ENCODE assay signal across 21 cellular contexts in genomic region chr7:167087-167855, GRCh38. TPM values are rescaled to one million over a fixed set of nuclear protein-coding genes. Genes with fewer than 3 reads are reported as not detected.
DNase-seq lines count a peak whose midpoint lies in the region; ATAC-seq and TF ChIP-seq lines count a peak whose summit lies in the region.
"Had no signal": no experiment of that assay in that cellular context is flagged by ENCODE, and none has a peak within 500 bp of the region (broad histone marks: within the 10 kb centered on the region; RNA-seq: fewer than 3 reads in every experiment).

No MANE protein-coding gene starts in this region.

- TF ChIP-seq POLR2A in esophagus squamous epithelium (IDR thresholded peaks at IDR 0.05): no peak

- 51 to 68% methylated on average over 6 to 16 of the region's 25 CpGs for WGBS in esophagus squamous epithelium, 2 donors

- H3K9me3 ChIP-seq in BLaER1: no peaks in the 10 kb centered on the region
- no peaks in the 10 kb centered on the region for H3K9me3 ChIP-seq in naive thymus-derived CD4-positive, alpha-beta T cell (ENCODE audit: control insufficient read depth in 2 of 3, low read length in 3 of 3)
- H3K9me3 ChIP-seq in esophagus squamous epithelium: no peaks in the 10 kb centered on the region
- no peaks in the 10 kb centered on the region for H3K9me3 ChIP-seq in CD4-positive, alpha-beta memory T cell (ENCODE audit: control insufficient read depth in 1 of 2, low read length in 2 of 2)
- H3K9me3 ChIP-seq: body of pancreas, MG63 had no signal

- H3K4me1 ChIP-seq in BLaER1: peaks cover 62% of the 10 kb centered on the region
- no peaks in the 10 kb centered on the region for H3K4me1 ChIP-seq in naive thymus-derived CD4-positive, alpha-beta T cell (ENCODE audit: control insufficient read depth in 2 of 2, insufficient read depth in 2 of 2, low read length in 2 of 2)
- H3K4me1 ChIP-seq in esophagus squamous epithelium: peaks cover 0 to 4% (median 0%) of the 10 kb centered on the region in 3 donors
- no peaks in the 10 kb centered on the region for H3K4me1 ChIP-seq in CD4-positive, alpha-beta memory T cell (ENCODE audit: insufficient read depth, low read length)

- H3K4me3 ChIP-seq in BLaER1: no peak overlapping the region
- no peak overlapping the region for H3K4me3 ChIP-seq in naive thymus-derived CD4-positive, alpha-beta T cell (ENCODE audit: low read length)
- H3K4me3 ChIP-seq in esophagus squamous epithelium: no peak overlapping the region
- no peak overlapping the region for H3K4me3 ChIP-seq in CD4-positive, alpha-beta memory T cell (ENCODE audit: low read length in 2 of 2)
- H3K4me3 ChIP-seq: body of pancreas, MG63 had no signal

- POLR2A ChIA-PET in naive thymus-derived CD4-positive, alpha-beta T cell (lab: Charles Lee): no interaction called here
- POLR2A ChIA-PET in CD4-positive, alpha-beta memory T cell (lab: Charles Lee; ENCODE audit: partially characterized antibody): no interaction called here

- peaks cover 15% of the 10 kb centered on the region for H3K27me3 ChIP-seq in BLaER1
- no peaks in the 10 kb centered on the region for H3K27me3 ChIP-seq in naive thymus-derived CD4-positive, alpha-beta T cell (ENCODE audit: control insufficient read depth in 2 of 2, insufficient read depth in 2 of 2, low read length in 2 of 2)
- H3K27me3 ChIP-seq in esophagus squamous epithelium: peaks cover 0 to 75% (median 0%) of the 10 kb centered on the region in 4 donors
- H3K27me3 ChIP-seq in CD4-positive, alpha-beta memory T cell (ENCODE audit: insufficient read depth, low read length): no peaks in the 10 kb centered on the region
- H3K27me3 ChIP-seq: body of pancreas, MG63 had no signal

- H3K4me2 ChIP-seq in BLaER1: peak overlapping the region; percentile 91

- peaks cover 41% of the 10 kb centered on the region for H3K27me3 Mint-ChIP-seq in dendritic cell treated with granulocyte-macrophage colony-stimulating factor and Interleukin-4, amounts not matched to agents 40 ng/mL and 50 ng/mL, for 4 days
- H3K27me3 Mint-ChIP-seq in naive thymus-derived CD4-positive, alpha-beta T cell: peaks cover 2 to 40% (median 12%) of the 10 kb centered on the region in 5 donors
- peaks cover 16 to 22% of the 10 kb centered on the region in 2 donors for H3K27me3 Mint-ChIP-seq in CD4-positive, alpha-beta memory T cell
- peaks cover 13% of the 10 kb centered on the region for H3K27me3 Mint-ChIP-seq in endothelial cell (ENCODE audit: unreplicated experiment)

- peak overlapping the region; percentile 74 for H3K27ac Mint-ChIP-seq in dendritic cell treated with granulocyte-macrophage colony-stimulating factor and Interleukin-4, amounts not matched to agents 40 ng/mL and 50 ng/mL, for 4 days
- peak overlapping the region in 1 of 9 donors; percentile 77 for H3K27ac Mint-ChIP-seq in naive thymus-derived CD4-positive, alpha-beta T cell
- no peak overlapping the region for H3K27ac Mint-ChIP-seq in CD4-positive, alpha-beta memory T cell
- no peak overlapping the region for H3K27ac Mint-ChIP-seq in endothelial cell (ENCODE audit: unreplicated experiment)
- H3K27ac Mint-ChIP-seq: activated CD4-positive, alpha-beta memory T cell treated with anti-CD3 and anti-CD28 coated beads for 36 hours; activated naive CD4-positive, alpha-beta T cell treated with anti-CD3 and anti-CD28 coated beads, Interleukin-2, amount 50 U/mL, for 72 hours; HFFc6; immature natural killer cell; memory B cell had no signal

- peak overlapping the region; percentile 58 for H3K9ac ChIP-seq in BLaER1

- peak overlapping the region; percentile 35 for H3K4me3 Mint-ChIP-seq in dendritic cell treated with granulocyte-macrophage colony-stimulating factor and Interleukin-4, amounts not matched to agents 40 ng/mL and 50 ng/mL, for 4 days
- no peak overlapping the region for H3K4me3 Mint-ChIP-seq in naive thymus-derived CD4-positive, alpha-beta T cell
- no peak overlapping the region for H3K4me3 Mint-ChIP-seq in CD4-positive, alpha-beta memory T cell
- H3K4me3 Mint-ChIP-seq in endothelial cell (ENCODE audit: unreplicated experiment): no peak overlapping the region
- H3K4me3 Mint-ChIP-seq: activated CD4-positive, alpha-beta memory T cell treated with anti-CD3 and anti-CD28 coated beads for 36 hours; HFFc6; immature natural killer cell; memory B cell had no signal

- peaks cover 55% of the 10 kb centered on the region for H3K4me1 Mint-ChIP-seq in dendritic cell treated with granulocyte-macrophage colony-stimulating factor and Interleukin-4, amounts not matched to agents 40 ng/mL and 50 ng/mL, for 4 days (ENCODE audit: low read depth)
- H3K4me1 Mint-ChIP-seq in naive thymus-derived CD4-positive, alpha-beta T cell: peaks cover 0 to 3% (median 0%) of the 10 kb centered on the region in 7 donors
- H3K4me1 Mint-ChIP-seq in CD4-positive, alpha-beta memory T cell: no peaks in the 10 kb centered on the region
- H3K4me1 Mint-ChIP-seq in endothelial cell (ENCODE audit: unreplicated experiment): peaks cover 3% of the 10 kb centered on the region
- H3K4me1 Mint-ChIP-seq: immature natural killer cell, memory B cell had no signal

- no peaks in the 10 kb centered on the region for H3K9me3 Mint-ChIP-seq in dendritic cell treated with granulocyte-macrophage colony-stimulating factor and Interleukin-4, amounts not matched to agents 40 ng/mL and 50 ng/mL, for 4 days
- H3K9me3 Mint-ChIP-seq in naive thymus-derived CD4-positive, alpha-beta T cell: no peaks in the 10 kb centered on the region
- no peaks in the 10 kb centered on the region for H3K9me3 Mint-ChIP-seq in CD4-positive, alpha-beta memory T cell
- no peaks in the 10 kb centered on the region for H3K9me3 Mint-ChIP-seq in endothelial cell (ENCODE audit: unreplicated experiment)
- H3K9me3 Mint-ChIP-seq: activated CD4-positive, alpha-beta memory T cell treated with anti-CD3 and anti-CD28 coated beads for 36 hours; activated naive CD4-positive, alpha-beta T cell treated with anti-CD3 and anti-CD28 coated beads, Interleukin-2, amount 50 U/mL, for 72 hours; HFFc6; immature natural killer cell; memory B cell had no signal

- H3K36me3 ChIP-seq in BLaER1: no peaks in the 10 kb centered on the region
- H3K36me3 ChIP-seq in naive thymus-derived CD4-positive, alpha-beta T cell (ENCODE audit: control insufficient read depth in 2 of 3, insufficient read depth in 3 of 3, low read length in 3 of 3): no peaks in the 10 kb centered on the region
- H3K36me3 ChIP-seq in esophagus squamous epithelium: no peaks in the 10 kb centered on the region
- H3K36me3 ChIP-seq in CD4-positive, alpha-beta memory T cell (ENCODE audit: insufficient read depth, low read length): no peaks in the 10 kb centered on the region
- H3K36me3 ChIP-seq: MG63 had no signal

- H3K27ac ChIP-seq in BLaER1 (peak overlapping the region; percentile 69), esophagus squamous epithelium (peak overlapping the region in 1 of 4 donors; percentile 44)
- no peak overlapping the region for H3K27ac ChIP-seq in naive thymus-derived CD4-positive, alpha-beta T cell (ENCODE audit: low read depth, low read length)
- no peak overlapping the region for H3K27ac ChIP-seq in CD4-positive, alpha-beta memory T cell (ENCODE audit: low read depth, low read length)
- H3K27ac ChIP-seq: body of pancreas had no signal

- CTCF ChIA-PET in naive thymus-derived CD4-positive, alpha-beta T cell (lab: Charles Lee): no interaction called here
- CTCF ChIA-PET in CD4-positive, alpha-beta memory T cell (lab: Charles Lee; ENCODE audit: partially characterized antibody): no interaction called here

- TF ChIP-seq CTCF in esophagus squamous epithelium (IDR thresholded peaks at IDR 0.05): no peak
- no peak for TF ChIP-seq CTCF in endothelial cell (IDR thresholded peaks at IDR 0.05; ENCODE audit: unreplicated experiment)

- H4K20me1 ChIP-seq in BLaER1: no peaks in the 10 kb centered on the region

- DNase-seq in MV-4-11 (lab: John Stamatoyannopoulos, UW) (peak; percentile 71), hepatic stellate cell (ENCODE audit: low spot score) (no peak), esophagus squamous epithelium (lab: John Stamatoyannopoulos, UW) (no peak), endothelial cell (ENCODE audit: low spot score) (no peak)
- DNase-seq in naive thymus-derived CD4-positive, alpha-beta T cell: no peak
- DNase-seq in CD4-positive, alpha-beta memory T cell: no peak
- DNase-seq: activated CD4-positive, alpha-beta memory T cell treated with anti-CD3 and anti-CD28 coated beads for 36 hours; activated T-cell treated with anti-CD3 and anti-CD28 coated beads, Interleukin-2, amount 50 U/mL, for 48 hours; erythroblast; HFFc6; immature natural killer cell; MG63; NCI-H2029 treated with DMSO at 0.1 percent for 48 hours; NCI-H524 treated with DMSO at 0.1 percent for 48 hours; retina; SW 1271 had no signal

- no peaks in the 10 kb centered on the region for H3K36me3 Mint-ChIP-seq in dendritic cell treated with granulocyte-macrophage colony-stimulating factor and Interleukin-4, amounts not matched to agents 40 ng/mL and 50 ng/mL, for 4 days (ENCODE audit: low read depth)
- H3K36me3 Mint-ChIP-seq in naive thymus-derived CD4-positive, alpha-beta T cell: no peaks in the 10 kb centered on the region
- no peaks in the 10 kb centered on the region for H3K36me3 Mint-ChIP-seq in CD4-positive, alpha-beta memory T cell
- H3K36me3 Mint-ChIP-seq in endothelial cell (ENCODE audit: low read depth, unreplicated experiment): no peaks in the 10 kb centered on the region
- H3K36me3 Mint-ChIP-seq: activated CD4-positive, alpha-beta memory T cell treated with anti-CD3 and anti-CD28 coated beads for 36 hours; activated naive CD4-positive, alpha-beta T cell treated with anti-CD3 and anti-CD28 coated beads, Interleukin-2, amount 50 U/mL, for 72 hours; immature natural killer cell; memory B cell had no signal

- intact Hi-C loops in dendritic cell treated with granulocyte-macrophage colony-stimulating factor and Interleukin-4, amounts not matched to agents 40 ng/mL and 50 ng/mL, for 4 days (cut with micrococcal nuclease): no loop called here
- intact Hi-C loops in naive thymus-derived CD4-positive, alpha-beta T cell (cut with micrococcal nuclease): no loop called here
- intact Hi-C loops in esophagus squamous epithelium (cut with DNase I): no loop called here
- intact Hi-C loops in CD4-positive, alpha-beta memory T cell (cut with micrococcal nuclease): no loop called here

- peak; percentile 49 for ATAC-seq in naive thymus-derived CD4-positive, alpha-beta T cell
- ATAC-seq: activated naive CD4-positive, alpha-beta T cell treated with anti-CD3 and anti-CD28 coated beads, Interleukin-2, amount 50 U/mL, for 72 hours; body of pancreas had no signal

RNA-seq across cellular contexts. Expression of gene FAM20C, which starts 25.1 kb away (rescaled TPM):
- 10 to 100 TPM in 1 of 5 experiments, 1 to 10 TPM in 3, under 1 TPM in 1; 0.22 to 27.0 (median 4.6) TPM for total RNA-seq in naive thymus-derived CD4-positive, alpha-beta T cell
- polyA plus RNA-seq in naive thymus-derived CD4-positive, alpha-beta T cell: not detected
- total RNA-seq in esophagus squamous epithelium (10 to 100 TPM in 3 of 4 donors, 1 to 10 TPM in 1; 8.5 to 16.0 (median 13.7) TPM), endothelial cell (ENCODE audit: unreplicated experiment) (3.1 TPM)
- total RNA-seq in CD4-positive, alpha-beta memory T cell: 1 to 10 TPM; 4.7 to 7.8 TPM
- not detected for polyA plus RNA-seq in CD4-positive, alpha-beta memory T cell
- polyA plus RNA-seq: immature natural killer cell had no signal
